1 cellular context compared by ENCODE assay signal in the genomic region with DNA sequence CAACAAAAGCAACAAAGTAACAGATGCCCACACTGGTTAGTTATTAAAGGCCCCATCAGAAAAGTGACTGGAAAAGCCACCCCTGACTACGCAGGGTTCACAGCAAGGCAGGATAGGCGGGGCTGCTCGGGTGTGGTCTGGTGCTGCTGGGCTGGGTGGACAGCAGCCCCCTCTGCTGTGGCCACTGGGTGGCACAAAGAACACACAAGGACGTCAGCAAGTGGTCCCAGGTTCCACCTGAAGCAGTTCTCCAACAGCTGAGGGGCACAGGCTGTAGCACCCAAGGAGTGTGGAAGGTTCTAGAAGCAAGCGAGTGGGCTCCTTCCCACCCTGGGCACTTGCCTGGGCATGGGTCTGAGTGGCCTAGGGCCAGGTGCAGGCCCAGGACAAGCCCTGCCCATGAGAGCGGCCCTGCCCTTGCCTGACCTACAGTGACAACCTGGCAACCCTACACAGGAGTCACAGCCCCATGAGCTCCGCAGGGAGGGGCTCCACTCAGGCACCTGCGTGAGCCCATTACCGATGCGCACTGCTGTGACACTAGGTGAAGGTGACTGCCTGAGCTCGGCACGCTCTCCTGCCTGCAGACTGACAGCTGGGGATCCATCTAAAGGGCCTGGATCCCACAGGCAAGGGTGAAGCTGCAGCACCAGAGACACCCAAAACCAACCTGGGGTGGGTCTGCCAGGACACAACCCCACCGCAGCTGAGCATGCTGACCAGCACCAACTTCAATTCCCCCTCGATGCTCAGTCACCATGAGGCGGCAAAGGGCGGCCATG.
A peak's percentile ranks its signal among the peaks of the same experiment; 100 is the strongest.
TF ChIP-seq lines count a peak whose summit lies in the region.

No MANE protein-coding gene starts in this region.

TF ChIP-seq in GM12878, 131 proteins besides CTCF, POLR2A, EP300 and RAD21:
- TF ChIP-seq PML (IDR thresholded peaks at IDR 0.05; ENCODE audit: low read length) (no peak), POLR2AphosphoS5 (IDR thresholded peaks at IDR 0.05; ENCODE audit: low read length) (peak; percentile 23; the same call in 1 of the 2 replicates), MTA2 (IDR thresholded peaks at IDR 0.05; ENCODE audit: low read depth) (no peak)
